In genomic region chr16:88856122-88856827, GRCh38 we compare ENCODE assay signal across 9 cellular contexts. TPM values are rescaled to one million over a fixed set of nuclear protein-coding genes. Genes with fewer than 3 reads are reported as not detected.
DNase-seq lines count a peak whose midpoint lies in the region; ATAC-seq and TF ChIP-seq lines count a peak whose summit lies in the region.
"Had no signal": no experiment of that assay in that cellular context is flagged by ENCODE, and none has a peak within 500 bp of the region (broad histone marks: within the 10 kb centered on the region; RNA-seq: fewer than 3 reads in every experiment).

No MANE protein-coding gene starts in this region.

- H3K27me3 Mint-ChIP-seq in CD8-positive, alpha-beta T cell (ENCODE audit: low read depth): no peaks in the 10 kb centered on the region
- H3K27me3 Mint-ChIP-seq in MCF 10A (ENCODE audit: insufficient read depth, unreplicated experiment): no peaks in the 10 kb centered on the region

- TF ChIP-seq CTCF in CD8-positive, alpha-beta T cell (IDR thresholded peaks at IDR 0.05): no peak
- TF ChIP-seq CTCF in MCF 10A (IDR thresholded peaks at IDR 0.05; ENCODE audit: unreplicated experiment) (no peak), liver (IDR thresholded peaks at IDR 0.05; ENCODE audit: low read depth, low read length, missing input control) (no peak)

- no peak for TF ChIP-seq RAD21 in liver (IDR thresholded peaks at IDR 0.05)

- peaks cover 39% of the 10 kb centered on the region for H3K4me1 Mint-ChIP-seq in CD8-positive, alpha-beta T cell (ENCODE audit: low read depth)
- peaks cover 18% of the 10 kb centered on the region for H3K4me1 Mint-ChIP-seq in MCF 10A (ENCODE audit: insufficient read depth, unreplicated experiment)

- peak in 4 of 7 experiments; percentile 11 to 53 (median 19) for DNase-seq in CD8-positive, alpha-beta T cell
- no peak for DNase-seq in MCF 10A (ENCODE audit: unreplicated experiment)
- no peak for DNase-seq in RPMI8226
- no peak for DNase-seq in GOT3 (lab: John Stamatoyannopoulos, UW)
- no peak for DNase-seq in AG08396 (ENCODE audit: low spot score)

- peaks cover 40% of the 10 kb centered on the region for H3K36me3 Mint-ChIP-seq in CD8-positive, alpha-beta T cell
- H3K36me3 Mint-ChIP-seq in MCF 10A (ENCODE audit: insufficient read depth, unreplicated experiment): peaks cover 11% of the 10 kb centered on the region

- peaks cover 23% of the 10 kb centered on the region for H3K36me3 ChIP-seq in CD8-positive, alpha-beta T cell (ENCODE audit: insufficient read depth, low read length)
- peaks cover 27% of the 10 kb centered on the region for H3K36me3 ChIP-seq in KOPT-K1 (ENCODE audit: insufficient read depth, low read length)
- peaks cover 5 to 25% (median 16%) of the 10 kb centered on the region in 4 donors for H3K36me3 ChIP-seq in liver (ENCODE audit: control insufficient read depth in 4 of 4, insufficient read depth in 3 of 4, low read depth in 1 of 4, low read length in 3 of 4)
- H3K36me3 ChIP-seq in thymus (ENCODE audit: control insufficient read depth, insufficient read depth): peaks cover 19% of the 10 kb centered on the region

- peak overlapping the region; percentile 81 for H3K27ac Mint-ChIP-seq in CD8-positive, alpha-beta T cell
- no peak overlapping the region for H3K27ac Mint-ChIP-seq in MCF 10A (ENCODE audit: low read depth, unreplicated experiment)

- peak overlapping the region; percentile 91 for H3K4me3 ChIP-seq in CD8-positive, alpha-beta T cell (ENCODE audit: low read depth, low read length)
- H3K4me3 ChIP-seq in liver (ENCODE audit: low read depth in 1 of 3, low read length in 3 of 3): peak overlapping the region; percentile 21 to 68 (median 59)
- peak overlapping the region; percentile 94 for H3K4me3 ChIP-seq in thymus (ENCODE audit: low read length)

- POLR2A ChIA-PET in CD8-positive, alpha-beta T cell (lab: Charles Lee): interaction anchor here (0.6 to 3.0 kb wide), 20 partner anchors 16 to 391 kb away, joined by 3 to 35 read pairs (median 4); partner anchors contain the start of genes ACSF3, APRT, CDH15 and ZC3H18
- POLR2A ChIA-PET in MCF 10A (lab: Yijun Ruan, JAX): interaction anchor here (0.9 to 3.8 kb wide), 10 partner anchors 10 to 905 kb away, joined by 3 to 42 read pairs (median 4); partner anchors contain the start of genes APRT, BANP, CTU2 and RNF166

- H3K4me3 Mint-ChIP-seq in CD8-positive, alpha-beta T cell: peak overlapping the region; percentile 98
- H3K4me3 Mint-ChIP-seq in MCF 10A (ENCODE audit: unreplicated experiment): peak overlapping the region; percentile 83

- peak; percentile 52 for ATAC-seq in CD8-positive, alpha-beta T cell

- peaks cover 33% of the 10 kb centered on the region for H3K4me1 ChIP-seq in CD8-positive, alpha-beta T cell (ENCODE audit: insufficient read depth, low read length)
- H3K4me1 ChIP-seq in liver (ENCODE audit: control insufficient read depth in 4 of 4, insufficient read depth in 4 of 4, low read length in 3 of 4) (peaks cover 12 to 36% (median 26%) of the 10 kb centered on the region in 4 donors), thymus (ENCODE audit: control insufficient read depth, insufficient read depth, low read length) (peaks cover 17% of the 10 kb centered on the region)

- CTCF ChIA-PET in CD8-positive, alpha-beta T cell (lab: Charles Lee): interaction anchor here (1.0 to 2.4 kb wide), 7 partner anchors 37 to 361 kb away, joined by 3 to 14 read pairs (median 5); partner anchors contain the start of gene ZNF778
- CTCF ChIA-PET in MCF 10A (lab: Yijun Ruan, JAX): interaction anchor here (0.5 to 5.1 kb wide), 6 partner anchors 37 to 626 kb away, joined by 3 to 47 read pairs (median 5); partner anchors contain the start of gene APRT

- WGBS in liver: 17% methylated on average over 52 of the region's 53 CpGs
- 36% methylated on average over 46 of the region's 53 CpGs for WGBS in thymus

- intact Hi-C loops in CD8-positive, alpha-beta T cell (cut with DNase I, micrococcal nuclease): loop anchor here (1.0 to 10.0 kb wide), 11 partner anchors 53 to 1094 kb away; partner anchors contain the start of genes CDH15 (in 1 of the 2), CDT1 (in 1 of the 2), CHMP1A (in 1 of the 2) and MVD (in 1 of the 2)
- intact Hi-C loops in MCF 10A (cut with micrococcal nuclease): no loop called here

- no peaks in the 10 kb centered on the region for H3K9me3 ChIP-seq in CD8-positive, alpha-beta T cell (ENCODE audit: low read length)
- H3K9me3 ChIP-seq in KOPT-K1 (ENCODE audit: insufficient read depth, low read length, poor library complexity, severe bottlenecking) (no peaks in the 10 kb centered on the region), liver (ENCODE audit: control insufficient read depth in 4 of 4, low read length in 3 of 4) (no peaks in the 10 kb centered on the region), thymus (ENCODE audit: control insufficient read depth) (no peaks in the 10 kb centered on the region)

- no TSS peak for BruUV-seq in MCF 10A (replicated peaks; lab: Mats Ljungman, UMichigan)

- H3K27me3 ChIP-seq in CD8-positive, alpha-beta T cell (ENCODE audit: insufficient read depth, low read length): no peaks in the 10 kb centered on the region
- H3K27me3 ChIP-seq in liver (ENCODE audit: control insufficient read depth in 4 of 4, insufficient read depth in 4 of 4, low read length in 3 of 4): no peaks in the 10 kb centered on the region
- H3K27me3 ChIP-seq in thymus (ENCODE audit: control insufficient read depth, insufficient read depth): no peaks in the 10 kb centered on the region

- no peak overlapping the region for H3K9ac ChIP-seq in liver (ENCODE audit: low read depth in 1 of 2, low read length in 2 of 2)

- peak overlapping the region; percentile 83 for H3K27ac ChIP-seq in CD8-positive, alpha-beta T cell (ENCODE audit: low read depth, low read length)
- H3K27ac ChIP-seq in KOPT-K1 (ENCODE audit: low read depth, low read length, poor library complexity, severe bottlenecking) (peak overlapping the region; percentile 62), liver (ENCODE audit: low read depth in 1 of 2, low read length in 2 of 2) (peak overlapping the region in 1 of 2 donors; percentile 62), thymus (ENCODE audit: low read depth) (peak overlapping the region; percentile 88)

- H3K9me3 Mint-ChIP-seq in CD8-positive, alpha-beta T cell: no peaks in the 10 kb centered on the region
- no peaks in the 10 kb centered on the region for H3K9me3 Mint-ChIP-seq in MCF 10A (ENCODE audit: unreplicated experiment)

TF ChIP-seq in liver, 16 proteins besides CTCF, POLR2A, EP300 and RAD21 (continues in another document):
- TF ChIP-seq FOXA1 (IDR thresholded peaks at IDR 0.05) (no peak), GABPA (IDR thresholded peaks at IDR 0.05 in 1 of 2, conservative IDR thresholded peaks at IDR 0.05 in 1 of 2) (no peak), HNF4G (IDR thresholded peaks at IDR 0.05) (no peak), JUND (IDR thresholded peaks at IDR 0.05) (no peak), HNF4A (conservative IDR thresholded peaks at IDR 0.05) (no peak), FOXA2 (IDR thresholded peaks at IDR 0.05) (no peak), EGR1 (IDR thresholded peaks at IDR 0.05; ENCODE audit: low read depth in 2 of 2) (no peak), TAF1 (conservative IDR thresholded peaks at IDR 0.05) (no peak), MAX (IDR thresholded peaks at IDR 0.05) (no peak), SP1 (IDR thresholded peaks at IDR 0.05) (no peak), RXRA (IDR thresholded peaks at IDR 0.05) (no peak), REST (IDR thresholded peaks at IDR 0.05) (no peak)

RNA-seq across cellular contexts. Expression of gene GALNS, which starts 0.5 kb away (rescaled TPM):
- total RNA-seq in CD8-positive, alpha-beta T cell: 10 to 100 TPM; 16.0 to 20.0 TPM
- total RNA-seq in MCF 10A (2022): 26.0 and 31.6 TPM in 2 replicates
- total RNA-seq in liver: 10 to 100 TPM in 1 of 2 donors, 1 to 10 TPM in 1; 6.8 to 20.6 TPM
- 10 to 100 TPM in 1 of 2 donors, 1 to 10 TPM in 1; 8.5 to 13.0 TPM for polyA plus RNA-seq in liver
- 23.9 TPM for polyA plus RNA-seq in thymus

RNA-seq across cellular contexts. Expression of gene TRAPPC2L, which starts 0.7 kb away (rescaled TPM):
- 10 to 100 TPM; 53.4 to 56.5 TPM for total RNA-seq in CD8-positive, alpha-beta T cell
- total RNA-seq in MCF 10A (2022): 35.6 and 42.6 TPM in 2 replicates
- total RNA-seq in liver: 10 to 100 TPM; 16.3 to 22.0 TPM
- 10 to 100 TPM; 22.4 to 59.4 TPM for polyA plus RNA-seq in liver
- polyA plus RNA-seq in thymus: 49.1 TPM

RNA-seq across cellular contexts. Expression of gene PABPN1L, which starts 10.2 kb away (rescaled TPM):
- not detected for total RNA-seq in CD8-positive, alpha-beta T cell
- not detected in 2 replicates for total RNA-seq in MCF 10A (2022)
- under 1 TPM in 1 of 2 donors, not detected in 1; 0.09 TPM for total RNA-seq in liver
- polyA plus RNA-seq in liver: not detected
- polyA plus RNA-seq in thymus: 0.34 TPM
- total RNA-seq: HT1080 had no signal

RNA-seq across cellular contexts. Expression of gene APRT, which starts 44.5 kb away (rescaled TPM):
- 100 to 1,000 TPM; 171 to 178 TPM for total RNA-seq in CD8-positive, alpha-beta T cell
- total RNA-seq in MCF 10A (2022) (231 and 248 TPM in 2 replicates), liver (10 to 100 TPM; 27.9 to 35.5 TPM)
- polyA plus RNA-seq in liver (100 to 1,000 TPM; 153 to 160 TPM), thymus (122 TPM)

RNA-seq across cellular contexts. Expression of gene CDT1, which starts 52.7 kb away (rescaled TPM):
- total RNA-seq in CD8-positive, alpha-beta T cell: 1 to 10 TPM; 1.2 to 2.3 TPM
- total RNA-seq in MCF 10A (2022): 5.3 and 16.6 TPM in 2 replicates
- 10 to 100 TPM in 1 of 2 donors, under 1 TPM in 1; 0.08 to 37.6 TPM for total RNA-seq in liver
- polyA plus RNA-seq in liver: 1 to 10 TPM in 1 of 2 donors, under 1 TPM in 1; 0.11 to 1.8 TPM
- 1.4 TPM for polyA plus RNA-seq in thymus

Comparison
In these comparisons a context has a peak if more than half of its experiments do, and no peak if none do; other contexts are left out.
1. DNase-seq: peak in CD8-positive, alpha-beta T cell (4 of 7); none in MCF 10A (single experiment), RPMI8226 (single experiment), GOT3 (single experiment) and AG08396 (single experiment).
2. Peak in every context shown above with its lines, with median percentiles within 50 percentile points of each other: H3K4me3 ChIP-seq.